Comparison of ENCODE assay signal across 10 cellular contexts in genomic region chr9:87896891-87897290, GRCh38. TPM values are rescaled to one million over a fixed set of nuclear protein-coding genes. Genes with fewer than 3 reads are reported as not detected.
"Had no signal": no experiment of that assay in that cellular context is flagged by ENCODE, and none has a peak within 500 bp of the region (broad histone marks: within the 10 kb centered on the region; RNA-seq: fewer than 3 reads in every experiment).

No MANE protein-coding gene starts in this region.

- H2AFZ ChIP-seq: GM23248, GM23338 had no signal

- H3K9ac ChIP-seq: GM23248 had no signal

- H3K27ac ChIP-seq: GM23248 had no signal

- H3K9me3 ChIP-seq: HAP-1 had no signal

- DNase-seq: GM23248, GOT3, H7, H9, HCEC 1CT, HFFc6 had no signal

- ATAC-seq: GM23338, HCT116 had no signal

- H3K4me1 ChIP-seq: HAP-1 had no signal

- H3K4me2 ChIP-seq: GM23338 had no signal

- H3K36me3 ChIP-seq: HAP-1 had no signal

- H3K4me3 ChIP-seq: GM23248, GM23338, HAP-1 had no signal

RNA-seq across cellular contexts. Expression of gene SPATA31E1, which starts 14.2 kb away (rescaled TPM):
- total RNA-seq: GM23248, GM23338, H4, H7, HFFc6 had no signal
- polyA plus RNA-seq: GM23248 had no signal

RNA-seq across cellular contexts. Expression of gene SPATA31C1, which starts 20.9 kb away (rescaled TPM):
- total RNA-seq: GM23248, GM23338, H4, HFFc6 had no signal
- polyA plus RNA-seq: GM23248, GM23338 had no signal
